Comparison of ENCODE assay signal across 8 cellular contexts in the genomic region with DNA sequence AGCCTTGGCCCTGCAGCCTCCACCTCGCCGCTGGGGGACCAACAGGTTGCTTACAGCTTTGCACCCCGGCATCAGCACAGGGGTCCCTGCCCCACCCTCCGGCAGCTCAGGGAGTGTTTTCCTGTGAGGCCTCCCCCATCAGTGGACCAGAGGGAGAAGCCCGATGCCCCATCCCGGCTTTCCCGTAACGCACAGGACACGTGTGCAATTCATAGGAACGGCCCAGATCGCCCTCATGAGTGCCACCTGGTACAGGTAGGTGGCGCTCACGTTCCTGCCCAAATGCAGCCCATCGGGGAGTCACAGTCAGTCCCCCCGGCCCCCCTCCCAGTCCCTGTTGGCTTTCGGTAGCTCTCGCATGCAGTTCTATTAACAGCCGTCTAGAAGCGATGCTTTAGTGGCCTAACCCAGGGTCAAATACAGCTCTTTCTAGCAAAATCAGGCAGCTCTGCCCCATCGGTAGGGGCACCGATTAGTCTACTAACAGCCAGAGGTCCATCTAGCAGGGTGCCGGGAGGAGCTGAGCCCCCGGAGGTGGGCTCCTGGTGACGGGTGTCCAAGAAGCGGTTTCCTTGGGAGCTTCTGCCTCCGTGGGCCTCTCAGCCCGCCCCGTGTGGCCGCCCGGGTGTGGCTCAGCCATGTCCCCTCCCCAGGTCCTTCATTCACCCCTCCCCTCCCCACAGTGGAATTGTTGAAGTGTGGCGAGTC. TPM values are rescaled to one million over a fixed set of nuclear protein-coding genes. Genes with fewer than 3 reads are reported as not detected.
DNase-seq lines count a peak whose midpoint lies in the region; ATAC-seq, FAIRE-seq and TF ChIP-seq lines count a peak whose summit lies in the region.

No MANE protein-coding gene starts in this region.

- no peak overlapping the region for H3K4me2 ChIP-seq in Karpas-422 (ENCODE audit: low read depth, low read length, poor library complexity, severe bottlenecking)

- H3K27me3 ChIP-seq in Karpas-422 (ENCODE audit: low read length) (no peaks in the 10 kb centered on the region), left lung (no peaks in the 10 kb centered on the region)

- no peaks in the 10 kb centered on the region for H3K79me2 ChIP-seq in Karpas-422 (ENCODE audit: low read length)

- no peaks in the 10 kb centered on the region for H3K9me2 ChIP-seq in Karpas-422 (replicated peaks; ENCODE audit: insufficient read depth, low read length)

- POLR2A ChIA-PET in T-cell (lab: Charles Lee) = interaction anchor here in 1 of 2 donors (0.6 kb wide), 1 partner anchor 24 kb away, joined by 4 read pairs; no protein-coding TSS in a partner anchor

- intact Hi-C loops in left lung (cut with DNase I) = loop anchor here in 1 of 2 donors (10.0 kb wide), 1 partner anchor 341 kb away; no protein-coding TSS in a partner anchor

- H3K9ac ChIP-seq in Karpas-422 (ENCODE audit: low read length) = no peak overlapping the region

- H2AFZ ChIP-seq in Karpas-422 (ENCODE audit: low read length) = no peak overlapping the region

- H3K27ac ChIP-seq in Karpas-422 (ENCODE audit: low read length) (no peak overlapping the region), left lung (no peak overlapping the region)

- no peaks in the 10 kb centered on the region for H4K20me1 ChIP-seq in Karpas-422 (ENCODE audit: insufficient read depth, low read depth, low read length)

- peaks cover 3% of the 10 kb centered on the region for H3K36me3 Mint-ChIP-seq in T-cell

- H3K4me1 Mint-ChIP-seq in T-cell = peaks cover 0 to 2% (median 0%) of the 10 kb centered on the region in 3 donors

- CTCF ChIA-PET in T-cell (lab: Charles Lee) = interaction anchor here (0.6 kb wide), 3 partner anchors 215 to 1311 kb away, joined by 3 to 8 read pairs (median 3); no protein-coding TSS in a partner anchor

- no peak overlapping the region for H3K4me3 Mint-ChIP-seq in T-cell

- H3K9me3 Mint-ChIP-seq in T-cell = no peaks in the 10 kb centered on the region

- H3K4me1 ChIP-seq in Karpas-422 (ENCODE audit: low read length) (no peaks in the 10 kb centered on the region), left lung (no peaks in the 10 kb centered on the region)

- H3K36me3 ChIP-seq in Karpas-422 (ENCODE audit: insufficient read depth, low read length) (no peaks in the 10 kb centered on the region), left lung (peaks cover 0 to 24% of the 10 kb centered on the region in 2 donors)

- TF ChIP-seq CTCF in left lung (IDR thresholded peaks at IDR 0.05) = peak; percentile 11 to 27
- no peak for TF ChIP-seq CTCF in GM20000 (IDR thresholded peaks at IDR 0.05; ENCODE audit: extremely low read depth, missing control alignments)

- H3K9me3 ChIP-seq in Karpas-422 (ENCODE audit: low read length) (no peaks in the 10 kb centered on the region), left lung (no peaks in the 10 kb centered on the region)

- FAIRE-seq in urothelium cell line (lab: Jason Lieb, UNC) = no peak

- H3K27me3 Mint-ChIP-seq in T-cell = no peaks in the 10 kb centered on the region

- H3K27ac Mint-ChIP-seq in T-cell = no peak overlapping the region

- DNase-seq in D341Med (ENCODE audit: low spot score) (peak; percentile 77), Karpas-422 (peak; percentile 71), astrocyte of the hippocampus (ENCODE audit: low read depth, low spot score) (peak; percentile 31), left lung (no peak), urothelium cell line (ENCODE audit: low spot score) (no peak), 8988T (no peak), GM20000 (ENCODE audit: low spot score) (no peak), T-cell (no peak)

- H3K4me3 ChIP-seq in Karpas-422 (ENCODE audit: low read length) = no peak overlapping the region
- no peak overlapping the region for H3K4me3 ChIP-seq in left lung

- peak; percentile 21 for ATAC-seq in left lung
- no peak for ATAC-seq in T-cell (replicated peaks in 1 of 4)

RNA-seq across cellular contexts. Expression of gene GTF2IRD1, which starts 48.4 kb away (rescaled TPM):
- total RNA-seq in Karpas-422 (2014; rRNA removed; shearing (Covaris generic); ENCODE audit: low replicate concordance) = not detected in 2 replicates
- total RNA-seq in left lung = 10 to 100 TPM; 20.8 to 28.3 TPM
- 1 to 10 TPM; 1.2 to 6.9 (median 3.3) TPM for total RNA-seq in T-cell

Comparison
In these comparisons a context has a peak if more than half of its experiments do, and no peak if none do; other contexts are left out.
1. DNase-seq: peak in D341Med (single experiment), Karpas-422 (single experiment) and astrocyte of the hippocampus (single experiment); none in left lung (0 of 2), urothelium cell line (single experiment), 8988T (single experiment), GM20000 (single experiment) and T-cell (0 of 34).